1 cellular context compared by ENCODE assay signal in the genomic region with DNA sequence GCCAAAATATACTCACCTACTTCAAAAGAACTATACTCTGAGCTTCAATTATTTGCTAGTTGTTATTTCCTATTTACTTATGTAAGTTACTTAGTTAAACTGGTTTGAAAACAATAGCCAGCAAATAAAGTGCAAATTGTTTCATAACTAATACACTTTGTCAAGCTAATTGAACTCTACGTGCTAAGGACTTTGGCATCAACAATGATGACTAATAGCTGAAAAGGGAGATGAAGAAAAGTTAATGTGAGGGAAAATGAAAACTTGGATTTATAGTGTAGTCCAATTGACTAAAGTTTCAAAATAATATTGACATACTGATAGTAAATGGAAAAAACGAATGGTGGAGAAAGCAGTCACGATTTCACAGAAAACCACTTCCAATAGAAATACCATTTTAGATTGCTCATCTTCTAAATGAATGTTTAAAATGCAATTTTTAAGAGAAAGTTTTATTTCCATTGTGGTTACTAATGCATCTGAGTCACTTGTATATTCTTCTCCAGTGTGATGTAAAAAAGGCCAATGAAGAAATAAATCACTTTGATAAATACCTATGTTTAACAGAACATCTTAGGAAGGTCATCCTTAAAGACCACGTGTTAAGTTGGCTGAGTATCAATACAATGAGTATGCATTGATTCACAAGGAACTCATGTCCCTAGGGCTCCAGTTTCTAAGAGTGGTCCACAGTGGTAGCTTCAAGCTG.
TF ChIP-seq lines count a peak whose summit lies in the region.

No MANE protein-coding gene starts in this region.

TF ChIP-seq in GM23338, 12 proteins besides CTCF, POLR2A, EP300 and RAD21 (continued from another document):
- TF ChIP-seq, protein P1, sequence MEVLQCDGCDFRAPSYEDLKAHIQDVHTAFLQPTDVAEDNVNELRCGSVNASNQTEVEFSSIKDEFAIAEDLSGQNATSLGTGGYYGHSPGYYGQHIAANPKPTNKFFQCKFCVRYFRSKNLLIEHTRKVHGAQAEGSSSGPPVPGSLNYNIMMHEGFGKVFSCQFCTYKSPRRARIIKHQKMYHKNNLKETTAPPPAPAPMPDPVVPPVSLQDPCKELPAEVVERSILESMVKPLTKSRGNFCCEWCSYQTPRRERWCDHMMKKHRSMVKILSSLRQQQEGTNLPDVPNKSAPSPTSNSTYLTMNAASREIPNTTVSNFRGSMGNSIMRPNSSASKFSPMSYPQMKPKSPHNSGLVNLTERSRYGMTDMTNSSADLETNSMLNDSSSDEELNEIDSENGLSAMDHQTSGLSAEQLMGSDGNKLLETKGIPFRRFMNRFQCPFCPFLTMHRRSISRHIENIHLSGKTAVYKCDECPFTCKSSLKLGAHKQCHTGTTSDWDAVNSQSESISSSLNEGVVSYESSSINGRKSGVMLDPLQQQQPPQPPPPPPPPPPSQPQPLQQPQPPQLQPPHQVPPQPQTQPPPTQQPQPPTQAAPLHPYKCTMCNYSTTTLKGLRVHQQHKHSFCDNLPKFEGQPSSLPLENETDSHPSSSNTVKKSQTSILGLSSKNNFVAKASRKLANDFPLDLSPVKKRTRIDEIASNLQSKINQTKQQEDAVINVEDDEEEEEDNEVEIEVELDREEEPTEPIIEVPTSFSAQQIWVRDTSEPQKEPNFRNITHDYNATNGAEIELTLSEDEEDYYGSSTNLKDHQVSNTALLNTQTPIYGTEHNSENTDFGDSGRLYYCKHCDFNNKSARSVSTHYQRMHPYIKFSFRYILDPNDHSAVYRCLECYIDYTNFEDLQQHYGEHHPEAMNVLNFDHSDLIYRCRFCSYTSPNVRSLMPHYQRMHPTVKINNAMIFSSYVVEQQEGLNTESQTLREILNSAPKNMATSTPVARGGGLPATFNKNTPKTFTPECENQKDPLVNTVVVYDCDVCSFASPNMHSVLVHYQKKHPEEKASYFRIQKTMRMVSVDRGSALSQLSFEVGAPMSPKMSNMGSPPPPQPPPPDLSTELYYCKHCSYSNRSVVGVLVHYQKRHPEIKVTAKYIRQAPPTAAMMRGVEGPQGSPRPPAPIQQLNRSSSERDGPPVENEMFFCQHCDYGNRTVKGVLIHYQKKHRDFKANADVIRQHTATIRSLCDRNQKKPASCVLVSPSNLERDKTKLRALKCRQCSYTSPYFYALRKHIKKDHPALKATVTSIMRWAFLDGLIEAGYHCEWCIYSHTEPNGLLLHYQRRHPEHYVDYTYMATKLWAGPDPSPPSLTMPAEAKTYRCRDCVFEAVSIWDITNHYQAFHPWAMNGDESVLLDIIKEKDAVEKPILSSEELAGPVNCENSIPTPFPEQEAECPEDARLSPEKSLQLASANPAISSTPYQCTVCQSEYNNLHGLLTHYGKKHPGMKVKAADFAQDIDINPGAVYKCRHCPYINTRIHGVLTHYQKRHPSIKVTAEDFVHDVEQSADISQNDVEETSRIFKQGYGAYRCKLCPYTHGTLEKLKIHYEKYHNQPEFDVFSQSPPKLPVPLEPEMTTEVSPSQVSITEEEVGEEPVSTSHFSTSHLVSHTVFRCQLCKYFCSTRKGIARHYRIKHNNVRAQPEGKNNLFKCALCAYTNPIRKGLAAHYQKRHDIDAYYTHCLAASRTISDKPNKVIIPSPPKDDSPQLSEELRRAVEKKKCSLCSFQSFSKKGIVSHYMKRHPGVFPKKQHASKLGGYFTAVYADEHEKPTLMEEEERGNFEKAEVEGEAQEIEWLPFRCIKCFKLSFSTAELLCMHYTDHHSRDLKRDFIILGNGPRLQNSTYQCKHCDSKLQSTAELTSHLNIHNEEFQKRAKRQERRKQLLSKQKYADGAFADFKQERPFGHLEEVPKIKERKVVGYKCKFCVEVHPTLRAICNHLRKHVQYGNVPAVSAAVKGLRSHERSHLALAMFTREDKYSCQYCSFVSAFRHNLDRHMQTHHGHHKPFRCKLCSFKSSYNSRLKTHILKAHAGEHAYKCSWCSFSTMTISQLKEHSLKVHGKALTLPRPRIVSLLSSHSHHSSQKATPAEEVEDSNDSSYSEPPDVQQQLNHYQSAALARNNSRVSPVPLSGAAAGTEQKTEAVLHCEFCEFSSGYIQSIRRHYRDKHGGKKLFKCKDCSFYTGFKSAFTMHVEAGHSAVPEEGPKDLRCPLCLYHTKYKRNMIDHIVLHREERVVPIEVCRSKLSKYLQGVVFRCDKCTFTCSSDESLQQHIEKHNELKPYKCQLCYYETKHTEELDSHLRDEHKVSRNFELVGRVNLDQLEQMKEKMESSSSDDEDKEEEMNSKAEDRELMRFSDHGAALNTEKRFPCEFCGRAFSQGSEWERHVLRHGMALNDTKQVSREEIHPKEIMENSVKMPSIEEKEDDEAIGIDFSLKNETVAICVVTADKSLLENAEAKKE (CRISPR knock-in tag; IDR thresholded peaks at IDR 0.05), result no peak
- no peak for TF ChIP-seq NANOG (IDR thresholded peaks at IDR 0.05; ENCODE audit: borderline replicate concordance)
- TF ChIP-seq CREB1 (CRISPR knock-in tag; IDR thresholded peaks at IDR 0.05; ENCODE audit: low read depth), result no peak
- no peak for TF ChIP-seq JUNB (IDR thresholded peaks at IDR 0.05; ENCODE audit: unreplicated experiment)
- no peak for TF ChIP-seq EZH2 (IDR thresholded peaks at IDR 0.05; ENCODE audit: low read depth, unreplicated experiment)
- no peak for TF ChIP-seq ZNF114 (CRISPR knock-in tag; IDR thresholded peaks at IDR 0.05)
- TF ChIP-seq, protein P2, sequence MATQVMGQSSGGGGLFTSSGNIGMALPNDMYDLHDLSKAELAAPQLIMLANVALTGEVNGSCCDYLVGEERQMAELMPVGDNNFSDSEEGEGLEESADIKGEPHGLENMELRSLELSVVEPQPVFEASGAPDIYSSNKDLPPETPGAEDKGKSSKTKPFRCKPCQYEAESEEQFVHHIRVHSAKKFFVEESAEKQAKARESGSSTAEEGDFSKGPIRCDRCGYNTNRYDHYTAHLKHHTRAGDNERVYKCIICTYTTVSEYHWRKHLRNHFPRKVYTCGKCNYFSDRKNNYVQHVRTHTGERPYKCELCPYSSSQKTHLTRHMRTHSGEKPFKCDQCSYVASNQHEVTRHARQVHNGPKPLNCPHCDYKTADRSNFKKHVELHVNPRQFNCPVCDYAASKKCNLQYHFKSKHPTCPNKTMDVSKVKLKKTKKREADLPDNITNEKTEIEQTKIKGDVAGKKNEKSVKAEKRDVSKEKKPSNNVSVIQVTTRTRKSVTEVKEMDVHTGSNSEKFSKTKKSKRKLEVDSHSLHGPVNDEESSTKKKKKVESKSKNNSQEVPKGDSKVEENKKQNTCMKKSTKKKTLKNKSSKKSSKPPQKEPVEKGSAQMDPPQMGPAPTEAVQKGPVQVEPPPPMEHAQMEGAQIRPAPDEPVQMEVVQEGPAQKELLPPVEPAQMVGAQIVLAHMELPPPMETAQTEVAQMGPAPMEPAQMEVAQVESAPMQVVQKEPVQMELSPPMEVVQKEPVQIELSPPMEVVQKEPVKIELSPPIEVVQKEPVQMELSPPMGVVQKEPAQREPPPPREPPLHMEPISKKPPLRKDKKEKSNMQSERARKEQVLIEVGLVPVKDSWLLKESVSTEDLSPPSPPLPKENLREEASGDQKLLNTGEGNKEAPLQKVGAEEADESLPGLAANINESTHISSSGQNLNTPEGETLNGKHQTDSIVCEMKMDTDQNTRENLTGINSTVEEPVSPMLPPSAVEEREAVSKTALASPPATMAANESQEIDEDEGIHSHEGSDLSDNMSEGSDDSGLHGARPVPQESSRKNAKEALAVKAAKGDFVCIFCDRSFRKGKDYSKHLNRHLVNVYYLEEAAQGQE (IDR thresholded peaks at IDR 0.05; ENCODE audit: unreplicated experiment), result no peak
